24 cellular contexts compared by ENCODE assay signal in genomic region chr7:153320728-153321127, GRCh38.
"Had no signal": no experiment of that assay in that cellular context is flagged by ENCODE, and none has a peak within 500 bp of the region (broad histone marks: within the 10 kb centered on the region; RNA-seq: fewer than 3 reads in every experiment).

No MANE protein-coding gene starts in this region.

- H3K4me3 ChIP-seq: coronary artery, esophagus muscularis mucosa had no signal

- H3K27me3 ChIP-seq: brain microvascular endothelial cell, esophagus muscularis mucosa had no signal

- H3K36me3 ChIP-seq: brain microvascular endothelial cell, esophagus muscularis mucosa had no signal

- ATAC-seq: activated CD4-positive, alpha-beta T cell treated with anti-CD3 and anti-CD28 coated beads for 36 hours; activated CD8-positive, alpha-beta memory T cell treated with anti-CD3 and anti-CD28 coated beads, Interleukin-2, amount 10 ng/mL, durations not matched to agents 7 days and 5 days; activated CD8-positive, alpha-beta T cell treated with anti-CD3 and anti-CD28 coated beads, Interleukin-2, amount 10 ng/mL, durations not matched to agents 7 days and 5 days; activated naive CD4-positive, alpha-beta T cell treated with anti-CD3 and anti-CD28 coated beads, Interleukin-2, amount 50 U/mL, for 72 hours; effector memory CD8-positive, alpha-beta T cell had no signal

- DNase-seq: activated CD4-positive, alpha-beta memory T cell treated with anti-CD3 and anti-CD28 coated beads for 36 hours; activated CD4-positive, alpha-beta T cell treated with anti-CD3 and anti-CD28 coated beads for 36 hours; activated CD4-positive, alpha-beta T cell treated with anti-CD3 and anti-CD28 coated beads, Interleukin-2, amount 10 ng/mL, durations not matched to agents 24 days and 14 days; activated CD4-positive, CD25-positive, alpha-beta regulatory T cell; activated CD4-positive, CD25-positive, alpha-beta regulatory T cell treated with anti-CD3 and anti-CD28 coated beads, Interleukin-2, amount 50 U/mL, for 72 hours; activated CD8-positive, alpha-beta memory T cell treated with anti-CD3 and anti-CD28 coated beads, Interleukin-2, amount 10 ng/mL, durations not matched to agents 7 days and 5 days; activated CD8-positive, alpha-beta memory T cell treated with anti-CD3 and anti-CD28 coated beads, Interleukin-2, amount 50 U/mL, for 4 hours; activated CD8-positive, alpha-beta T cell treated with anti-CD3 and anti-CD28 coated beads, Interleukin-2, amount 10 ng/mL, durations not matched to agents 7 days and 5 days; activated effector memory CD4-positive, alpha-beta T cell treated with anti-CD3 and anti-CD28 coated beads, Interleukin-2, amount 50 U/mL, for 16 hours; activated naive CD4-positive, alpha-beta T cell treated with anti-CD3 and anti-CD28 coated beads, Interleukin-2, amount 10 ng/mL, durations not matched to agents 7 days and 5 days; activated naive CD8-positive, alpha-beta T cell treated with anti-CD3 and anti-CD28 coated beads, Interleukin-2, amount 10 ng/mL, durations not matched to agents 7 days and 5 days; activated T-cell treated with anti-CD3 and anti-CD28 coated beads, Interleukin-2, amount 50 U/mL, for 1 hour; activated T-cell treated with anti-CD3 and anti-CD28 coated beads, Interleukin-2, amount 50 U/mL, for 48 hours; brain microvascular endothelial cell; dermis blood vessel endothelial cell; effector CD4-positive, alpha-beta T cell; effector memory CD8-positive, alpha-beta T cell; erythroblast; foreskin melanocyte; head of caudate nucleus; T-helper 2 cell had no signal

- H3K27ac ChIP-seq: brain microvascular endothelial cell, coronary artery, esophagus muscularis mucosa had no signal
